In the genomic region with DNA sequence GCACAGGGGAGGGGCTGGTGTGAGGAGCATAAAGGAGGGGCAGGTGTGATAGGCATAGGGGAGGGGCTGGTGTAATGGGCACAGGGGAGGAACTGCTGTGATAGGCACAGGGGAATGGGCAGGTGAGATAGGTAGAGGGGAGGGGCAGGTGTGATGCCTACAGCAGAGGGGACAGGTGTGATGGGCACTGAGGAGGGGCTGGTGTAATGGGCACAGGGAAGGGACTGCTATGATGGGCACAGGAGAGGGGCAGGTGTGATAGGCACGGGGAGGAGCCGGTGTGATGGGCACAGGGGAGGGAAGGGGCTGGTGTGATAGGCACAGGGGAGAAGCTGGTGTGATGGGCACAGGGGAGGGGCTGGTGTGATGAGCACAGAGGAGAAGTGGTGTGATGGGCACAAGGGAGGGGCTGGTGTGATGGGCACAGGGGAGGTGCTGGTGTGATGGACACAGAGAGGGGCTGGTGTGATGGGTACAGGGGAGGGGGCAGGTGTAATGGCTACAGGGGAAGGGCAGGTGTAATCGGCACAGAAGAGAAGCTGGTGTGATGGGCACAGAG, we compare ENCODE assay signal across 1 cellular context.
TF ChIP-seq lines count a peak whose summit lies in the region.

No MANE protein-coding gene starts in this region.

TF ChIP-seq in H1, 55 proteins besides CTCF, POLR2A, EP300 and RAD21:
- no peak for TF ChIP-seq NANOG (IDR thresholded peaks at IDR 0.05; ENCODE audit: insufficient read depth, low read depth, low read length, poor library complexity, severe bottlenecking)
- no peak for TF ChIP-seq E2F6 (IDR thresholded peaks at IDR 0.05)
- TF ChIP-seq CREB1 (IDR thresholded peaks at IDR 0.05), result no peak
- no peak for TF ChIP-seq BACH1 (IDR thresholded peaks at IDR 0.05; ENCODE audit: low read length)
- TF ChIP-seq CTBP2 (IDR thresholded peaks at IDR 0.05; ENCODE audit: borderline replicate concordance, insufficient read depth, insufficient read length, low read length), result no peak
- no peak for TF ChIP-seq JUND (IDR thresholded peaks at IDR 0.05; ENCODE audit: low read length)
- no peak for TF ChIP-seq ATF3 (IDR thresholded peaks at IDR 0.05; ENCODE audit: insufficient read depth, low read depth, low read length)
- no peak for TF ChIP-seq GTF2F1 (IDR thresholded peaks at IDR 0.05; ENCODE audit: borderline replicate concordance, low read depth, low read length)
- TF ChIP-seq SIRT6 (IDR thresholded peaks at IDR 0.05; ENCODE audit: low read length), result no peak
- no peak for TF ChIP-seq CHD1 (IDR thresholded peaks at IDR 0.05; ENCODE audit: low read depth, low read length)
- no peak for TF ChIP-seq SP1 (IDR thresholded peaks at IDR 0.05; ENCODE audit: low read depth, low read length)
- TF ChIP-seq MAX (IDR thresholded peaks at IDR 0.05), result no peak
- no peak for TF ChIP-seq SP2 (IDR thresholded peaks at IDR 0.05; ENCODE audit: low read length)
- TF ChIP-seq EZH2 (IDR thresholded peaks at IDR 0.05; ENCODE audit: low read depth, low read length, severe bottlenecking), result no peak
- TF ChIP-seq SUZ12 (IDR thresholded peaks at IDR 0.05; ENCODE audit: low read length), result no peak
- no peak for TF ChIP-seq TBP (IDR thresholded peaks at IDR 0.05; ENCODE audit: low read depth, low read length)
